1 cellular context compared by ENCODE assay signal in the genomic region with DNA sequence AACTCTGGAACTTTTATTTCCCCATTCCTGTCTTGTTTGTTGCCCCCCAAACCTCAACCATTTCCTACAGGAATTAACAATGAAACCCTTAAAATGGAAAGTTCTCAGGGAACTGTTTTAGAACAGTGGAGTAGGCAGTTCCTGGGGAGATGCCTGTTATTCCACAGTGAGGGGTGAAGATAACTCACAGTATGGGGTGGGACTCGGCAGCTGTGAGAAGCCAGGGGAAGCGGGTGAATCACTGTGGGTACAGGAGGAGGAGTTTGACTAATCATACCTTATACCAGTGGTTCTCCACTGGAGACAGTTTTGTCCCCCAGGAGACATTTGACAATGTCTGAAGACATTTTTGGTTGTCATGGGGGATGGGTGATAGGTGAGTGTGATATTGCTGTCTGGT.
TF ChIP-seq lines count a peak whose summit lies in the region.

No MANE protein-coding gene starts in this region.

TF ChIP-seq in GM23338, 12 proteins besides CTCF, POLR2A, EP300 and RAD21 (continued from another document):
- TF ChIP-seq, protein P1, sequence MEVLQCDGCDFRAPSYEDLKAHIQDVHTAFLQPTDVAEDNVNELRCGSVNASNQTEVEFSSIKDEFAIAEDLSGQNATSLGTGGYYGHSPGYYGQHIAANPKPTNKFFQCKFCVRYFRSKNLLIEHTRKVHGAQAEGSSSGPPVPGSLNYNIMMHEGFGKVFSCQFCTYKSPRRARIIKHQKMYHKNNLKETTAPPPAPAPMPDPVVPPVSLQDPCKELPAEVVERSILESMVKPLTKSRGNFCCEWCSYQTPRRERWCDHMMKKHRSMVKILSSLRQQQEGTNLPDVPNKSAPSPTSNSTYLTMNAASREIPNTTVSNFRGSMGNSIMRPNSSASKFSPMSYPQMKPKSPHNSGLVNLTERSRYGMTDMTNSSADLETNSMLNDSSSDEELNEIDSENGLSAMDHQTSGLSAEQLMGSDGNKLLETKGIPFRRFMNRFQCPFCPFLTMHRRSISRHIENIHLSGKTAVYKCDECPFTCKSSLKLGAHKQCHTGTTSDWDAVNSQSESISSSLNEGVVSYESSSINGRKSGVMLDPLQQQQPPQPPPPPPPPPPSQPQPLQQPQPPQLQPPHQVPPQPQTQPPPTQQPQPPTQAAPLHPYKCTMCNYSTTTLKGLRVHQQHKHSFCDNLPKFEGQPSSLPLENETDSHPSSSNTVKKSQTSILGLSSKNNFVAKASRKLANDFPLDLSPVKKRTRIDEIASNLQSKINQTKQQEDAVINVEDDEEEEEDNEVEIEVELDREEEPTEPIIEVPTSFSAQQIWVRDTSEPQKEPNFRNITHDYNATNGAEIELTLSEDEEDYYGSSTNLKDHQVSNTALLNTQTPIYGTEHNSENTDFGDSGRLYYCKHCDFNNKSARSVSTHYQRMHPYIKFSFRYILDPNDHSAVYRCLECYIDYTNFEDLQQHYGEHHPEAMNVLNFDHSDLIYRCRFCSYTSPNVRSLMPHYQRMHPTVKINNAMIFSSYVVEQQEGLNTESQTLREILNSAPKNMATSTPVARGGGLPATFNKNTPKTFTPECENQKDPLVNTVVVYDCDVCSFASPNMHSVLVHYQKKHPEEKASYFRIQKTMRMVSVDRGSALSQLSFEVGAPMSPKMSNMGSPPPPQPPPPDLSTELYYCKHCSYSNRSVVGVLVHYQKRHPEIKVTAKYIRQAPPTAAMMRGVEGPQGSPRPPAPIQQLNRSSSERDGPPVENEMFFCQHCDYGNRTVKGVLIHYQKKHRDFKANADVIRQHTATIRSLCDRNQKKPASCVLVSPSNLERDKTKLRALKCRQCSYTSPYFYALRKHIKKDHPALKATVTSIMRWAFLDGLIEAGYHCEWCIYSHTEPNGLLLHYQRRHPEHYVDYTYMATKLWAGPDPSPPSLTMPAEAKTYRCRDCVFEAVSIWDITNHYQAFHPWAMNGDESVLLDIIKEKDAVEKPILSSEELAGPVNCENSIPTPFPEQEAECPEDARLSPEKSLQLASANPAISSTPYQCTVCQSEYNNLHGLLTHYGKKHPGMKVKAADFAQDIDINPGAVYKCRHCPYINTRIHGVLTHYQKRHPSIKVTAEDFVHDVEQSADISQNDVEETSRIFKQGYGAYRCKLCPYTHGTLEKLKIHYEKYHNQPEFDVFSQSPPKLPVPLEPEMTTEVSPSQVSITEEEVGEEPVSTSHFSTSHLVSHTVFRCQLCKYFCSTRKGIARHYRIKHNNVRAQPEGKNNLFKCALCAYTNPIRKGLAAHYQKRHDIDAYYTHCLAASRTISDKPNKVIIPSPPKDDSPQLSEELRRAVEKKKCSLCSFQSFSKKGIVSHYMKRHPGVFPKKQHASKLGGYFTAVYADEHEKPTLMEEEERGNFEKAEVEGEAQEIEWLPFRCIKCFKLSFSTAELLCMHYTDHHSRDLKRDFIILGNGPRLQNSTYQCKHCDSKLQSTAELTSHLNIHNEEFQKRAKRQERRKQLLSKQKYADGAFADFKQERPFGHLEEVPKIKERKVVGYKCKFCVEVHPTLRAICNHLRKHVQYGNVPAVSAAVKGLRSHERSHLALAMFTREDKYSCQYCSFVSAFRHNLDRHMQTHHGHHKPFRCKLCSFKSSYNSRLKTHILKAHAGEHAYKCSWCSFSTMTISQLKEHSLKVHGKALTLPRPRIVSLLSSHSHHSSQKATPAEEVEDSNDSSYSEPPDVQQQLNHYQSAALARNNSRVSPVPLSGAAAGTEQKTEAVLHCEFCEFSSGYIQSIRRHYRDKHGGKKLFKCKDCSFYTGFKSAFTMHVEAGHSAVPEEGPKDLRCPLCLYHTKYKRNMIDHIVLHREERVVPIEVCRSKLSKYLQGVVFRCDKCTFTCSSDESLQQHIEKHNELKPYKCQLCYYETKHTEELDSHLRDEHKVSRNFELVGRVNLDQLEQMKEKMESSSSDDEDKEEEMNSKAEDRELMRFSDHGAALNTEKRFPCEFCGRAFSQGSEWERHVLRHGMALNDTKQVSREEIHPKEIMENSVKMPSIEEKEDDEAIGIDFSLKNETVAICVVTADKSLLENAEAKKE (CRISPR knock-in tag; IDR thresholded peaks at IDR 0.05): no peak
- TF ChIP-seq EZH2 (IDR thresholded peaks at IDR 0.05; ENCODE audit: low read depth, unreplicated experiment): no peak
- no peak for TF ChIP-seq JUNB (IDR thresholded peaks at IDR 0.05; ENCODE audit: unreplicated experiment)
- no peak for TF ChIP-seq NANOG (IDR thresholded peaks at IDR 0.05; ENCODE audit: borderline replicate concordance)
- TF ChIP-seq, protein P2, sequence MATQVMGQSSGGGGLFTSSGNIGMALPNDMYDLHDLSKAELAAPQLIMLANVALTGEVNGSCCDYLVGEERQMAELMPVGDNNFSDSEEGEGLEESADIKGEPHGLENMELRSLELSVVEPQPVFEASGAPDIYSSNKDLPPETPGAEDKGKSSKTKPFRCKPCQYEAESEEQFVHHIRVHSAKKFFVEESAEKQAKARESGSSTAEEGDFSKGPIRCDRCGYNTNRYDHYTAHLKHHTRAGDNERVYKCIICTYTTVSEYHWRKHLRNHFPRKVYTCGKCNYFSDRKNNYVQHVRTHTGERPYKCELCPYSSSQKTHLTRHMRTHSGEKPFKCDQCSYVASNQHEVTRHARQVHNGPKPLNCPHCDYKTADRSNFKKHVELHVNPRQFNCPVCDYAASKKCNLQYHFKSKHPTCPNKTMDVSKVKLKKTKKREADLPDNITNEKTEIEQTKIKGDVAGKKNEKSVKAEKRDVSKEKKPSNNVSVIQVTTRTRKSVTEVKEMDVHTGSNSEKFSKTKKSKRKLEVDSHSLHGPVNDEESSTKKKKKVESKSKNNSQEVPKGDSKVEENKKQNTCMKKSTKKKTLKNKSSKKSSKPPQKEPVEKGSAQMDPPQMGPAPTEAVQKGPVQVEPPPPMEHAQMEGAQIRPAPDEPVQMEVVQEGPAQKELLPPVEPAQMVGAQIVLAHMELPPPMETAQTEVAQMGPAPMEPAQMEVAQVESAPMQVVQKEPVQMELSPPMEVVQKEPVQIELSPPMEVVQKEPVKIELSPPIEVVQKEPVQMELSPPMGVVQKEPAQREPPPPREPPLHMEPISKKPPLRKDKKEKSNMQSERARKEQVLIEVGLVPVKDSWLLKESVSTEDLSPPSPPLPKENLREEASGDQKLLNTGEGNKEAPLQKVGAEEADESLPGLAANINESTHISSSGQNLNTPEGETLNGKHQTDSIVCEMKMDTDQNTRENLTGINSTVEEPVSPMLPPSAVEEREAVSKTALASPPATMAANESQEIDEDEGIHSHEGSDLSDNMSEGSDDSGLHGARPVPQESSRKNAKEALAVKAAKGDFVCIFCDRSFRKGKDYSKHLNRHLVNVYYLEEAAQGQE (IDR thresholded peaks at IDR 0.05; ENCODE audit: unreplicated experiment): no peak
- no peak for TF ChIP-seq POLR2AphosphoS5 (IDR thresholded peaks at IDR 0.05; ENCODE audit: low read depth)
TF ChIP-seq in GM23338: peak in this region for 0.
